Comparison of ENCODE assay signal across 7 cellular contexts in genomic region chr2:176689711-176690110, GRCh38.
"Had no signal": no experiment of that assay in that cellular context is flagged by ENCODE, and none has a peak within 500 bp of the region (broad histone marks: within the 10 kb centered on the region; RNA-seq: fewer than 3 reads in every experiment).

No MANE protein-coding gene starts in this region.

- ATAC-seq: HepG2, K562 had no signal

- H3K27ac ChIP-seq: HL-60, KMS-11 had no signal

- H3K4me3 ChIP-seq: K562 had no signal

- DNase-seq: IMR-90, KBM-7, KG1 had no signal
